In genomic region chr1:75785964-75786853, GRCh38 we compare ENCODE assay signal across 8 cellular contexts. TPM values are rescaled to one million over a fixed set of nuclear protein-coding genes. Genes with fewer than 3 reads are reported as not detected.
A peak's percentile ranks its signal among the peaks of the same experiment; 100 is the strongest.
DNase-seq lines count a peak whose midpoint lies in the region; ATAC-seq lines count a peak whose summit lies in the region.

Gene RABGGTB (plus strand): TSS chr1:75786256. CDS start chr1:75786272, 16 bp downstream.

- peak within 1 kb of the TSS; percentile 90 for H3K27ac Mint-ChIP-seq in activated CD8-positive, alpha-beta memory T cell treated with anti-CD3 and anti-CD28 coated beads, Interleukin-2, amount 10 ng/mL, durations not matched to agents 7 days and 5 days

- H3K27me3 Mint-ChIP-seq in activated CD8-positive, alpha-beta memory T cell treated with anti-CD3 and anti-CD28 coated beads, Interleukin-2, amount 10 ng/mL, durations not matched to agents 7 days and 5 days: peaks cover 4% of the 10 kb centered on the region

- H4K91ac ChIP-seq in mesenchymal stem cell (ENCODE audit: low read length): peak within 1 kb of the TSS; percentile 50

- peak within 1 kb of the TSS; percentile 91 to 92 for H3K18ac ChIP-seq in mesenchymal stem cell (ENCODE audit: low read depth in 1 of 2, low read length in 2 of 2)

- peak within 1 kb of the TSS; percentile 73 for H2BK120ac ChIP-seq in mesenchymal stem cell (ENCODE audit: low read depth, low read length)

- peak within 1 kb of the TSS in 1 of 2 experiments; percentile 88 for H3K4ac ChIP-seq in mesenchymal stem cell (ENCODE audit: low read depth in 1 of 2, low read length in 2 of 2)

- peaks cover 37% of the 10 kb centered on the region for H3K4me1 Mint-ChIP-seq in activated CD8-positive, alpha-beta memory T cell treated with anti-CD3 and anti-CD28 coated beads, Interleukin-2, amount 10 ng/mL, durations not matched to agents 7 days and 5 days

- peak within 1 kb of the TSS; percentile 86 for H3K4me2 ChIP-seq in mesenchymal stem cell (ENCODE audit: low read length, poor library complexity, severe bottlenecking)

- H3K4me1 ChIP-seq in NT2/D1 (ENCODE audit: insufficient read depth, insufficient read length) (no peaks in the 10 kb centered on the region), endocrine pancreas (ENCODE audit: control insufficient read depth, insufficient read depth, low read length) (peaks cover 20% of the 10 kb centered on the region), mesenchymal stem cell (ENCODE audit: control insufficient read depth, insufficient read depth, low read depth, low read length) (peaks cover 5% of the 10 kb centered on the region)

- H3K79me1 ChIP-seq in mesenchymal stem cell (replicated peaks; ENCODE audit: low read length, poor library complexity, severe bottlenecking): peaks cover 4% of the 10 kb centered on the region

- peak within 1 kb of the TSS; percentile 44 for H2AFZ ChIP-seq in mesenchymal stem cell (ENCODE audit: low read depth, low read length)

- peak within 1 kb of the TSS; percentile 22 for H2AK5ac ChIP-seq in mesenchymal stem cell (ENCODE audit: low read length, severe bottlenecking)

- ATAC-seq in GM21381 (IDR thresholded peaks at IDR 0.05; ENCODE audit: unreplicated experiment): peak; percentile 61
- ATAC-seq in activated CD8-positive, alpha-beta memory T cell treated with anti-CD3 and anti-CD28 coated beads, Interleukin-2, amount 10 ng/mL, durations not matched to agents 7 days and 5 days: peak; percentile 96

- H3K14ac ChIP-seq in mesenchymal stem cell (ENCODE audit: low read length in 2 of 2): peak within 1 kb of the TSS in 1 of 2 experiments; percentile 86

- H2BK12ac ChIP-seq in mesenchymal stem cell (ENCODE audit: low read length in 2 of 2): no peak within 1 kb of the TSS

- H3K9me3 ChIP-seq in NT2/D1 (ENCODE audit: insufficient read depth, low read length) (no peaks in the 10 kb centered on the region), endocrine pancreas (ENCODE audit: control insufficient read depth, low read length) (no peaks in the 10 kb centered on the region), mesenchymal stem cell (ENCODE audit: control insufficient read depth, low read length) (no peaks in the 10 kb centered on the region)

- WGBS in mesenchymal stem cell: under 1% methylated on average over 25 of the region's 28 CpGs

- H3K36me3 ChIP-seq in NT2/D1 (ENCODE audit: insufficient read depth, insufficient read length, low read length): peaks cover 49% of the 10 kb centered on the region
- H3K36me3 ChIP-seq in endocrine pancreas (ENCODE audit: control insufficient read depth, insufficient read depth, low read length): no peaks in the 10 kb centered on the region
- peaks cover 3 to 37% of the 10 kb centered on the region in 2 experiments for H3K36me3 ChIP-seq in mesenchymal stem cell (ENCODE audit: control insufficient read depth in 1 of 2, insufficient read depth in 2 of 2, low read depth in 1 of 2, low read length in 2 of 2)

- CTCF ChIA-PET in activated CD8-positive, alpha-beta memory T cell treated with anti-CD3 and anti-CD28 coated beads, Interleukin-2, amount 10 ng/mL, durations not matched to agents 7 days and 5 days (lab: Charles Lee): interaction anchor here (0.7 kb wide), 1 partner anchor 9 kb away, joined by 4 read pairs; no protein-coding TSS in a partner anchor

- H3K4me3 ChIP-seq in NT2/D1 (ENCODE audit: insufficient read length, low read depth): peak within 1 kb of the TSS; percentile 99
- H3K4me3 ChIP-seq in endocrine pancreas (ENCODE audit: control insufficient read depth, insufficient read depth, low read length): peak within 1 kb of the TSS; percentile 99
- H3K4me3 ChIP-seq in mesenchymal stem cell (ENCODE audit: insufficient read depth in 1 of 2, low read depth in 1 of 2, low read length in 2 of 2): peak within 1 kb of the TSS; percentile 75 to 93

- H3K23ac ChIP-seq in mesenchymal stem cell (ENCODE audit: low read length in 2 of 2): peak within 1 kb of the TSS in 1 of 2 experiments; percentile 90

- peaks cover 48% of the 10 kb centered on the region for H3K36me3 Mint-ChIP-seq in activated CD8-positive, alpha-beta memory T cell treated with anti-CD3 and anti-CD28 coated beads, Interleukin-2, amount 10 ng/mL, durations not matched to agents 7 days and 5 days

- H3K27me3 ChIP-seq in NT2/D1 (ENCODE audit: insufficient read depth, insufficient read length) (no peaks in the 10 kb centered on the region), endocrine pancreas (ENCODE audit: control insufficient read depth, insufficient read depth, low read length) (no peaks in the 10 kb centered on the region), mesenchymal stem cell (ENCODE audit: control insufficient read depth in 1 of 2, insufficient read depth in 1 of 2, low read length in 2 of 2) (no peaks in the 10 kb centered on the region)

- H3K4me3 Mint-ChIP-seq in activated CD8-positive, alpha-beta memory T cell treated with anti-CD3 and anti-CD28 coated beads, Interleukin-2, amount 10 ng/mL, durations not matched to agents 7 days and 5 days: peak within 1 kb of the TSS; percentile 99

- peak within 1 kb of the TSS; percentile 90 for H2BK5ac ChIP-seq in mesenchymal stem cell (ENCODE audit: low read depth, low read length, poor library complexity, severe bottlenecking)

- peak within 1 kb of the TSS; percentile 92 for H3K27ac ChIP-seq in mesenchymal stem cell (ENCODE audit: low read length, poor library complexity, severe bottlenecking)

- peak within 1 kb of the TSS; percentile 94 for H4K8ac ChIP-seq in mesenchymal stem cell (ENCODE audit: low read length)

- no peaks in the 10 kb centered on the region for H3K9me3 Mint-ChIP-seq in activated CD8-positive, alpha-beta memory T cell treated with anti-CD3 and anti-CD28 coated beads, Interleukin-2, amount 10 ng/mL, durations not matched to agents 7 days and 5 days (ENCODE audit: low read depth)

- H2BK15ac ChIP-seq in mesenchymal stem cell (ENCODE audit: low read depth, poor library complexity, severe bottlenecking): no peak within 1 kb of the TSS

- H3K9ac ChIP-seq in NT2/D1 (ENCODE audit: insufficient read length, low read depth) (peak within 1 kb of the TSS; percentile 100), endocrine pancreas (ENCODE audit: control insufficient read depth, insufficient read depth, low read length) (peak within 1 kb of the TSS; percentile 78), mesenchymal stem cell (ENCODE audit: low read length) (peak within 1 kb of the TSS; percentile 99)

- DNase-seq in COR-L47 (lab: John Stamatoyannopoulos, UW) (peak; percentile 96), HUDEP-2 (lab: John Stamatoyannopoulos, UW; ENCODE audit: unreplicated experiment in 76 of 76) (peak in 75 of 76 experiments; percentile 66 to 96 (median 91)), NT2/D1 (ENCODE audit: low read depth, low spot score) (peak; percentile 98), mesenchymal stem cell (peak; percentile 96)
- peak; percentile 97 for DNase-seq in activated CD8-positive, alpha-beta memory T cell treated with anti-CD3 and anti-CD28 coated beads, Interleukin-2, amount 10 ng/mL, durations not matched to agents 7 days and 5 days
- DNase-seq in stimulated activated CD8-positive, alpha-beta memory T cell treated with anti-CD3 and anti-CD28 coated beads, Interleukin-12 subunit alpha, Interleukin-12 subunit beta, amount 100 ng/mL, for 4 hours (ENCODE audit: low read depth): peak; percentile 88

RNA-seq across cellular contexts. Expression of gene RABGGTB, which starts in this region (rescaled TPM):
- 100 to 1,000 TPM in 1 of 2 experiments, 10 to 100 TPM in 1; 94.0 to 114 TPM for total RNA-seq in activated CD8-positive, alpha-beta memory T cell treated with anti-CD3 and anti-CD28 coated beads, Interleukin-2, amount 10 ng/mL, durations not matched to agents 7 days and 5 days
- polyA plus RNA-seq in mesenchymal stem cell (2013, experiment 1 of 2): 44.6 TPM
- polyA plus RNA-seq in mesenchymal stem cell (2013, experiment 2 of 2): 43.4 TPM

Comparison
In these comparisons a context has a peak if more than half of its experiments do, and no peak if none do; other contexts are left out.
1. Peak in every context shown above with its lines: DNase-seq, ATAC-seq, H3K4me3 ChIP-seq and H3K27ac ChIP-seq.